ENCODE assay signal across 14 cellular contexts in genomic region chr10:30702860-30703259, GRCh38.
A peak's percentile ranks its signal among the peaks of the same experiment; 100 is the strongest.
DNase-seq lines count a peak whose midpoint lies in the region; ATAC-seq lines count a peak whose summit lies in the region.
"Had no signal": no experiment of that assay in that cellular context is flagged by ENCODE, and none has a peak within 500 bp of the region (broad histone marks: within the 10 kb centered on the region; RNA-seq: fewer than 3 reads in every experiment).

No MANE protein-coding gene starts in this region.

- no peaks in the 10 kb centered on the region for H3K36me3 ChIP-seq in CD4-positive, alpha-beta memory T cell (ENCODE audit: insufficient read depth, low read length)
- H3K36me3 ChIP-seq in Karpas-422 (ENCODE audit: insufficient read depth, low read length) = no peaks in the 10 kb centered on the region
- no peaks in the 10 kb centered on the region for H3K36me3 ChIP-seq in naive thymus-derived CD4-positive, alpha-beta T cell (ENCODE audit: control insufficient read depth in 2 of 3, insufficient read depth in 3 of 3, low read length in 3 of 3)
- H3K36me3 ChIP-seq: right atrium auricular region had no signal

- H2AFZ ChIP-seq in Karpas-422 (ENCODE audit: low read length) = no peak overlapping the region

- peaks cover 44 to 81% (median 66%) of the 10 kb centered on the region in 4 donors for H3K4me1 Mint-ChIP-seq in CD4-positive, alpha-beta memory T cell
- H3K4me1 Mint-ChIP-seq in naive thymus-derived CD4-positive, alpha-beta T cell = peaks cover 44 to 90% (median 79%) of the 10 kb centered on the region in 7 donors

- H3K79me2 ChIP-seq in Karpas-422 (ENCODE audit: low read length) = no peaks in the 10 kb centered on the region

- H3K4me3 ChIP-seq in CD4-positive, alpha-beta memory T cell (ENCODE audit: low read length in 2 of 2) = no peak overlapping the region
- H3K4me3 ChIP-seq in Karpas-422 (ENCODE audit: low read length) = peak overlapping the region; percentile 56
- H3K4me3 ChIP-seq in naive thymus-derived CD4-positive, alpha-beta T cell (ENCODE audit: low read length) = peak overlapping the region; percentile 42
- H3K4me3 ChIP-seq: right atrium auricular region had no signal

- no peak for ATAC-seq in naive thymus-derived CD4-positive, alpha-beta T cell
- ATAC-seq in GM21576 (IDR thresholded peaks at IDR 0.05; ENCODE audit: unreplicated experiment) (no peak), GM19463 (IDR thresholded peaks at IDR 0.05; ENCODE audit: unreplicated experiment) (no peak)
- ATAC-seq: SK-N-SH treated with all-trans-retinoic acid at 6 μM for 48 hours had no signal

- peak overlapping the region; percentile 70 for H3K9ac ChIP-seq in Karpas-422 (ENCODE audit: low read length)

- no peak for DNase-seq in CD4-positive, alpha-beta memory T cell
- DNase-seq in Karpas-422 (peak; percentile 38), SIG-M5 treated with dmso at 0.1 percent for 504 hours (lab: John Stamatoyannopoulos, UW; ENCODE audit: unreplicated experiment) (no peak)
- peak; percentile 42 to 44 for DNase-seq in activated T-cell treated with anti-CD3 and anti-CD28 coated beads, Interleukin-2, amount 50 U/mL, for 48 hours
- DNase-seq in naive thymus-derived CD4-positive, alpha-beta T cell = no peak
- DNase-seq: anterior cingulate cortex, DMS153, hippocampal formation, MV-4-11, NCI-H748 treated with DMSO at 0.1 percent for 48 hours had no signal

- H3K4me3 Mint-ChIP-seq in CD4-positive, alpha-beta memory T cell = peak overlapping the region; percentile 55 to 90 (median 74)
- peak overlapping the region; percentile 20 to 98 (median 74) for H3K4me3 Mint-ChIP-seq in naive thymus-derived CD4-positive, alpha-beta T cell

- no peaks in the 10 kb centered on the region for H3K27me3 Mint-ChIP-seq in CD4-positive, alpha-beta memory T cell
- no peaks in the 10 kb centered on the region for H3K27me3 Mint-ChIP-seq in naive thymus-derived CD4-positive, alpha-beta T cell

- peaks cover 77% of the 10 kb centered on the region for H3K4me1 ChIP-seq in CD4-positive, alpha-beta memory T cell (ENCODE audit: insufficient read depth, low read length)
- H3K4me1 ChIP-seq in Karpas-422 (ENCODE audit: low read length) = peaks cover 80% of the 10 kb centered on the region
- H3K4me1 ChIP-seq in naive thymus-derived CD4-positive, alpha-beta T cell (ENCODE audit: control insufficient read depth in 2 of 2, insufficient read depth in 2 of 2, low read length in 2 of 2) = peaks cover 56 to 67% of the 10 kb centered on the region in 2 donors
- H3K4me1 ChIP-seq: right atrium auricular region had no signal

- peak overlapping the region; percentile 69 for H3K4me2 ChIP-seq in Karpas-422 (ENCODE audit: low read depth, low read length, poor library complexity, severe bottlenecking)

- no peaks in the 10 kb centered on the region for H4K20me1 ChIP-seq in Karpas-422 (ENCODE audit: insufficient read depth, low read depth, low read length)

- no peaks in the 10 kb centered on the region for H3K9me3 Mint-ChIP-seq in CD4-positive, alpha-beta memory T cell
- H3K9me3 Mint-ChIP-seq in naive thymus-derived CD4-positive, alpha-beta T cell = no peaks in the 10 kb centered on the region

- no peaks in the 10 kb centered on the region for H3K36me3 Mint-ChIP-seq in CD4-positive, alpha-beta memory T cell
- H3K36me3 Mint-ChIP-seq in naive thymus-derived CD4-positive, alpha-beta T cell = peaks cover 0 to 10% (median 0%) of the 10 kb centered on the region in 5 donors

- peak overlapping the region; percentile 26 for H3K27ac ChIP-seq in CD4-positive, alpha-beta memory T cell (ENCODE audit: low read depth, low read length)
- peak overlapping the region; percentile 97 for H3K27ac ChIP-seq in Karpas-422 (ENCODE audit: low read length)
- H3K27ac ChIP-seq in naive thymus-derived CD4-positive, alpha-beta T cell (ENCODE audit: low read depth, low read length) = peak overlapping the region; percentile 86
- H3K27ac ChIP-seq: right atrium auricular region had no signal

- POLR2A ChIA-PET in CD4-positive, alpha-beta memory T cell (lab: Charles Lee; ENCODE audit: partially characterized antibody) = interaction anchor here (1.6 to 3.2 kb wide), 2 partner anchors 14 to 329 kb away, joined by 3 to 15 read pairs; partner anchors contain the start of gene ZNF438
- POLR2A ChIA-PET in naive thymus-derived CD4-positive, alpha-beta T cell (lab: Charles Lee) = interaction anchor here (1.0 to 1.2 kb wide), 2 partner anchors 15 to 16 kb away, joined by 3 to 4 read pairs; no protein-coding TSS in a partner anchor

- intact Hi-C loops in CD4-positive, alpha-beta memory T cell (cut with micrococcal nuclease) = loop anchor here (5.0 to 10.0 kb wide), 4 partner anchors 332 to 1224 kb away; partner anchors contain the start of genes ARHGAP12, ZEB1 and ZNF438
- intact Hi-C loops in naive thymus-derived CD4-positive, alpha-beta T cell (cut with micrococcal nuclease) = loop anchor here (5.0 to 10.0 kb wide), 7 partner anchors 268 to 1672 kb away; partner anchors contain the start of genes ZEB1 (in 2 of the 2), ARHGAP12 (in 1 of the 2), EPC1 (in 1 of the 2) and MAP3K8 (in 1 of the 2)

- H3K27me3 ChIP-seq in CD4-positive, alpha-beta memory T cell (ENCODE audit: insufficient read depth, low read length) = no peaks in the 10 kb centered on the region
- H3K27me3 ChIP-seq in Karpas-422 (ENCODE audit: low read length) = no peaks in the 10 kb centered on the region
- H3K27me3 ChIP-seq in naive thymus-derived CD4-positive, alpha-beta T cell (ENCODE audit: control insufficient read depth in 2 of 2, insufficient read depth in 2 of 2, low read length in 2 of 2) = no peaks in the 10 kb centered on the region
- H3K27me3 ChIP-seq: right atrium auricular region had no signal

- CTCF ChIA-PET in CD4-positive, alpha-beta memory T cell (lab: Charles Lee; ENCODE audit: partially characterized antibody) = interaction anchor here (1.2 to 5.7 kb wide), 4 partner anchors 9 to 49 kb away, joined by 3 to 67 read pairs (median 21); no protein-coding TSS in a partner anchor
- CTCF ChIA-PET in naive thymus-derived CD4-positive, alpha-beta T cell (lab: Charles Lee) = interaction anchor here (0.6 to 2.8 kb wide), 5 partner anchors 13 to 82 kb away, joined by 3 to 14 read pairs (median 4); no protein-coding TSS in a partner anchor

- peak overlapping the region; percentile 93 to 98 (median 96) for H3K27ac Mint-ChIP-seq in CD4-positive, alpha-beta memory T cell
- peak overlapping the region; percentile 88 to 99 (median 97) for H3K27ac Mint-ChIP-seq in naive thymus-derived CD4-positive, alpha-beta T cell

- H3K9me2 ChIP-seq in Karpas-422 (replicated peaks; ENCODE audit: insufficient read depth, low read length) = no peaks in the 10 kb centered on the region

- no peaks in the 10 kb centered on the region for H3K9me3 ChIP-seq in CD4-positive, alpha-beta memory T cell (ENCODE audit: control insufficient read depth in 1 of 2, low read length in 2 of 2)
- no peaks in the 10 kb centered on the region for H3K9me3 ChIP-seq in Karpas-422 (ENCODE audit: low read length)
- no peaks in the 10 kb centered on the region for H3K9me3 ChIP-seq in naive thymus-derived CD4-positive, alpha-beta T cell (ENCODE audit: control insufficient read depth in 2 of 3, low read length in 3 of 3)
- H3K9me3 ChIP-seq: right atrium auricular region had no signal

Comparison
In these comparisons a context has a peak if more than half of its experiments do, and no peak if none do; other contexts are left out.
1. DNase-seq: peak in Karpas-422 (single experiment) and activated T-cell treated with anti-CD3 and anti-CD28 coated beads, Interleukin-2, amount 50 U/mL, for 48 hours (2 of 2); none in CD4-positive, alpha-beta memory T cell (0 of 5), naive thymus-derived CD4-positive, alpha-beta T cell (0 of 9) and SIG-M5 treated with dmso at 0.1 percent for 504 hours (single experiment).
2. H3K27ac ChIP-seq: peak in every context shown above with its lines; median percentile 97 in Karpas-422; 86 in naive thymus-derived CD4-positive, alpha-beta T cell; 26 in CD4-positive, alpha-beta memory T cell.
3. H3K4me3 ChIP-seq: peak in Karpas-422 (single experiment) and naive thymus-derived CD4-positive, alpha-beta T cell (single experiment); none in CD4-positive, alpha-beta memory T cell (0 of 2).